ENCODE assay signal across 12 cellular contexts in genomic region chr6:28808383-28808782, GRCh38.
A peak's percentile ranks its signal among the peaks of the same experiment; 100 is the strongest.
DNase-seq lines count a peak whose midpoint lies in the region; ATAC-seq, FAIRE-seq and TF ChIP-seq lines count a peak whose summit lies in the region.
"Had no signal": no experiment of that assay in that cellular context is flagged by ENCODE, and none has a peak within 500 bp of the region (broad histone marks: within the 10 kb centered on the region; RNA-seq: fewer than 3 reads in every experiment).

No MANE protein-coding gene starts in this region.

- DNase-seq in AG04450 (ENCODE audit: low read depth, low spot score): no peak
- DNase-seq in HFFc6: no peak
- no peak for DNase-seq in NCI-H226
- DNase-seq in GM19239 (ENCODE audit: insufficient read length, low spot score): no peak
- no peak for DNase-seq in HTR-8/SVneo (ENCODE audit: insufficient read length, low spot score)
- DNase-seq: activated effector memory CD4-positive, alpha-beta T cell treated with Interleukin-2 at 50 U/mL for 16 hours; CD4-positive, alpha-beta T cell; SIG-M5 had no signal

- H3K9me3 Mint-ChIP-seq in HFFc6: no peaks in the 10 kb centered on the region

- peaks cover 6% of the 10 kb centered on the region for H3K4me1 ChIP-seq in iPS-15b (ENCODE audit: control insufficient read depth, insufficient read depth, low read length)

- H3K4me3 ChIP-seq in AG04450 (ENCODE audit: low read depth, low read length) (peak overlapping the region; percentile 37; the same call in 1 of the 2 replicates), iPS-15b (ENCODE audit: low read depth, low read length) (peak overlapping the region; percentile 49)

- CTCF ChIA-PET in AG04450 (lab: Charles Lee): interaction anchor here (0.6 kb wide), 1 partner anchor 1728 kb away, joined by 5 read pairs; no protein-coding TSS in a partner anchor

- H3K9ac ChIP-seq in iPS-15b (ENCODE audit: low read depth, low read length): no peak overlapping the region

- H3K27ac Mint-ChIP-seq in HFFc6: no peak overlapping the region
- H3K27ac Mint-ChIP-seq: CD4-positive, alpha-beta T cell had no signal

- H3K36me3 Mint-ChIP-seq in HFFc6 (ENCODE audit: low read depth): no peaks in the 10 kb centered on the region

- H3K27me3 ChIP-seq in AG04450 (ENCODE audit: control insufficient read depth, insufficient read depth, low read length) (peaks cover 29% of the 10 kb centered on the region), iPS-15b (ENCODE audit: control insufficient read depth, insufficient read depth, low read length) (peaks cover 90% of the 10 kb centered on the region)

- H3K27me3 Mint-ChIP-seq in HFFc6 (ENCODE audit: insufficient read depth): peaks cover 19% of the 10 kb centered on the region

- H3K36me3 ChIP-seq in iPS-15b (ENCODE audit: control insufficient read depth, insufficient read depth, low read length): no peaks in the 10 kb centered on the region

- no peak overlapping the region for H3K27ac ChIP-seq in AG04450 (ENCODE audit: low read depth, low read length)

- POLR2A ChIA-PET in AG04450 (lab: Yijun Ruan, JAX): no interaction called here

- peak overlapping the region; percentile 80 for H3K4me3 Mint-ChIP-seq in HFFc6

- H3K9me3 ChIP-seq in AG04450 (ENCODE audit: control insufficient read depth, insufficient read depth, low read length) (no peaks in the 10 kb centered on the region; the same call in 1 of the 2 replicates), iPS-15b (ENCODE audit: control insufficient read depth, insufficient read depth, low read length) (no peaks in the 10 kb centered on the region)

- peaks cover 56% of the 10 kb centered on the region for H3K4me1 Mint-ChIP-seq in HFFc6 (ENCODE audit: low read depth)

- FAIRE-seq in GM19239 (lab: Jason Lieb, UNC) (no peak), HTR-8/SVneo (lab: Jason Lieb, UNC) (no peak)

- ATAC-seq in SK-N-SH treated with all-trans-retinoic acid at 6 μM for 48 hours: peak; percentile 44; the same call in 2 of the 3 replicates
- ATAC-seq in HG02973 (IDR thresholded peaks at IDR 0.05; ENCODE audit: unreplicated experiment): no peak
- ATAC-seq: left lobe of liver had no signal

- TF ChIP-seq CTCF in AG04450 (IDR thresholded peaks at IDR 0.05; ENCODE audit: low read depth, low read length): no peak
- TF ChIP-seq CTCF in HFFc6 (IDR thresholded peaks at IDR 0.05): no peak

TF ChIP-seq in SK-N-SH treated with all-trans-retinoic acid at 6 μM for 48 hours, 23 proteins besides CTCF, POLR2A, EP300 and RAD21:
- no peak for TF ChIP-seq CREB5 (CRISPR knock-in tag; IDR thresholded peaks at IDR 0.05; ENCODE audit: low read depth)
- TF ChIP-seq ARNTL (CRISPR knock-in tag; IDR thresholded peaks at IDR 0.05; ENCODE audit: borderline replicate concordance, low read depth): no peak
- no peak for TF ChIP-seq ZNF70 (CRISPR knock-in tag; IDR thresholded peaks at IDR 0.05)
- no peak for TF ChIP-seq POU6F1 (CRISPR knock-in tag; IDR thresholded peaks at IDR 0.05; ENCODE audit: borderline replicate concordance, low read depth)
- no peak for TF ChIP-seq CSDC2 (CRISPR knock-in tag; IDR thresholded peaks at IDR 0.05)
- no peak for TF ChIP-seq GLIS3 (CRISPR knock-in tag; IDR thresholded peaks at IDR 0.05)
- TF ChIP-seq OSR1 (CRISPR knock-in tag; IDR thresholded peaks at IDR 0.05): no peak
- TF ChIP-seq BACH2 (CRISPR knock-in tag; IDR thresholded peaks at IDR 0.05; ENCODE audit: borderline replicate concordance): no peak
- no peak for TF ChIP-seq PPARA (CRISPR knock-in tag; IDR thresholded peaks at IDR 0.05; ENCODE audit: borderline replicate concordance)
- no peak for TF ChIP-seq ZC3H10 (CRISPR knock-in tag; IDR thresholded peaks at IDR 0.05)
- no peak for TF ChIP-seq TCF4 (CRISPR knock-in tag; IDR thresholded peaks at IDR 0.05; ENCODE audit: borderline replicate concordance)
- TF ChIP-seq RARB (CRISPR knock-in tag; IDR thresholded peaks at IDR 0.05): no peak
- no peak for TF ChIP-seq ESRRG (CRISPR knock-in tag; IDR thresholded peaks at IDR 0.05)
- no peak for TF ChIP-seq ISL1 (CRISPR knock-in tag; IDR thresholded peaks at IDR 0.05)
